In the genomic region with DNA sequence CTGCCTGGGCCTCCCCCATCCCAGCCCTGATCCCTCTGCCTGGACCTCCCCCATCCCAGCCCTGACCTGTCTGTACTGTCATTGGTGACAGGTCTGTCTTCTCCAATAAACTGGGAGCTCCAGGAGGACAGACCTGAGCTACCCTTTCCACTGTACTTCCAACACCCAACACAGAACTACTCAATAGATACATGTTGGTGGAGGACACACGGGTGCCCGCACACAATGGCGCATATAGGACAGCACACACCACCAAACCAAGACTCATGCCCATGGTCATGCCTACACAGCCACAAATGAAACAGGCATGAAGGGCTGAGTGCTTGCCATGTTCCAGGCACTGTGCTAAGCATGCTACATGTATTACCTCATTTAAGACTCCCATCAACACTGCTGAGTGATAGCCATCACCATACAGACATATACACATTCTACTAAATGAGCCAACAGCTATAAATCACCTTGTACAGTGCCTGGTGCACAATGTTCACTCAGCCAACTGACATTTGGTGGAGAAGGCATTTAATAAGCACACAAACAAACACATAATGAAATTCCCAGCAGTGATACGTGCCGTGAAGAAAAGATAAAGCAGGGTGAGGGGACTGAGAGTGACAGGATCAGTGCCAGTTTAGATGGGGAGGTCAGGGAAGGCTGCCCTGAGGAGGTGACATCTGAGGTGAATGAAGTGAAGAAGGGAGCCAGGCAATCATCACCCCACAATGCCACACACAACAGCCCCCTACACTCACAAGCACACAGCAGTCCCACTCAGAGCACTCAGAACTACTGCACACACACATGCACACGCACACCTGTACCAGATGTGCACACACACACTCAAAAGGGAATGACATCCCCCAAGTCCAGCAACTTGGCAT, we compare ENCODE assay signal across 1 cellular context.
TF ChIP-seq lines count a peak whose summit lies in the region.

No MANE protein-coding gene starts in this region.

TF ChIP-seq in IMR-90, 13 proteins besides CTCF, POLR2A, EP300 and RAD21:
- TF ChIP-seq BHLHE40 (IDR thresholded peaks at IDR 0.05; ENCODE audit: low read depth, low read length) (no peak), CHD1 (IDR thresholded peaks at IDR 0.05; ENCODE audit: low read depth, low read length) (no peak), MXI1 (IDR thresholded peaks at IDR 0.05; ENCODE audit: borderline replicate concordance, low read depth, low read length) (no peak), NFE2L2 (IDR thresholded peaks at IDR 0.05; ENCODE audit: low read depth, low read length) (no peak)
